13 cellular contexts compared by ENCODE assay signal in genomic region chr1:41714613-41715389, GRCh38.
DNase-seq lines count a peak whose midpoint lies in the region; ATAC-seq and TF ChIP-seq lines count a peak whose summit lies in the region.
"Had no signal": no experiment of that assay in that cellular context is flagged by ENCODE, and none has a peak within 500 bp of the region (broad histone marks: within the 10 kb centered on the region; RNA-seq: fewer than 3 reads in every experiment).

No MANE protein-coding gene starts in this region.

- no peak for ATAC-seq in activated CD4-positive, CD25-positive, alpha-beta regulatory T cell treated with anti-CD3 and anti-CD28 coated beads, Interleukin-2, amount 50 U/mL, for 24 hours
- ATAC-seq in HG03159 (IDR thresholded peaks at IDR 0.05; ENCODE audit: unreplicated experiment), result no peak
- ATAC-seq: natural killer cell treated with Interleukin-12 subunit alpha and Interleukin-12 subunit beta and Interleukin-15 and Interleukin-18, amount 100 ng/mL, for 72 hours had no signal

- H4K20me1 ChIP-seq in osteoblast (ENCODE audit: insufficient read depth, low read length), result no peaks in the 10 kb centered on the region

- H3K36me3 Mint-ChIP-seq in activated CD4-positive, alpha-beta T cell treated with anti-CD3 and anti-CD28 coated beads, Interleukin-2, amount 10 ng/mL, durations not matched to agents 7 days and 5 days (ENCODE audit: low read depth), result no peaks in the 10 kb centered on the region
- H3K36me3 Mint-ChIP-seq: natural killer cell treated with Interleukin-12 subunit alpha and Interleukin-12 subunit beta and Interleukin-15 and Interleukin-18, amount 100 ng/mL, for 72 hours had no signal

- no peaks in the 10 kb centered on the region for H3K79me2 ChIP-seq in osteoblast (ENCODE audit: insufficient read depth, low read length)

- H2AFZ ChIP-seq in osteoblast (ENCODE audit: low read length), result no peak overlapping the region

- no peaks in the 10 kb centered on the region for H3K36me3 ChIP-seq in osteoblast (ENCODE audit: insufficient read depth, low read length)
- H3K36me3 ChIP-seq: left ventricle myocardium inferior had no signal

- H3K9me3 Mint-ChIP-seq in activated CD4-positive, alpha-beta T cell treated with anti-CD3 and anti-CD28 coated beads, Interleukin-2, amount 10 ng/mL, durations not matched to agents 7 days and 5 days, result no peaks in the 10 kb centered on the region
- H3K9me3 Mint-ChIP-seq: natural killer cell treated with Interleukin-12 subunit alpha and Interleukin-12 subunit beta and Interleukin-15 and Interleukin-18, amount 100 ng/mL, for 72 hours had no signal

- peaks cover 22% of the 10 kb centered on the region for H3K4me1 ChIP-seq in osteoblast (ENCODE audit: insufficient read depth, low read length)

- H3K27ac Mint-ChIP-seq in activated CD4-positive, alpha-beta T cell treated with anti-CD3 and anti-CD28 coated beads, Interleukin-2, amount 10 ng/mL, durations not matched to agents 7 days and 5 days, result no peak overlapping the region

- CTCF ChIA-PET in activated CD4-positive, alpha-beta T cell treated with anti-CD3 and anti-CD28 coated beads, Interleukin-2, amount 10 ng/mL, durations not matched to agents 7 days and 5 days (lab: Charles Lee), result interaction anchor here (1.4 kb wide), 1 partner anchor 12 kb away, joined by 4 read pairs; no protein-coding TSS in a partner anchor

- H3K4me3 ChIP-seq in osteoblast (ENCODE audit: insufficient read depth, low read length), result no peak overlapping the region
- H3K4me3 ChIP-seq: left ventricle myocardium inferior had no signal

- DNase-seq in ELR (ENCODE audit: low read depth) (peak; percentile 18), NCI-H524 (lab: John Stamatoyannopoulos, UW) (peak; percentile 86 to 93), cerebellum (ENCODE audit: low spot score) (peak; percentile 71), osteoblast (ENCODE audit: insufficient read length, low spot score, missing footprints) (peak; percentile 61), NCI-H774 (lab: John Stamatoyannopoulos, UW) (no peak)
- DNase-seq in activated CD4-positive, alpha-beta T cell treated with anti-CD3 and anti-CD28 coated beads, Interleukin-2, amount 10 ng/mL, durations not matched to agents 7 days and 5 days, result no peak
- DNase-seq: activated CD4-positive, CD25-positive, alpha-beta regulatory T cell; activated T-cell treated with anti-CD3 and anti-CD28 coated beads for 4 hours; left ventricle myocardium inferior; NCI-H187 treated with DMSO at 0.1 percent for 48 hours had no signal

- no peak overlapping the region for H3K4me2 ChIP-seq in osteoblast (ENCODE audit: insufficient read depth, low read length)

- H3K27ac ChIP-seq in osteoblast (ENCODE audit: low read depth, low read length), result peak overlapping the region; percentile 40
- H3K27ac ChIP-seq: left ventricle myocardium inferior had no signal

- H3K9me3 ChIP-seq in osteoblast (ENCODE audit: low read depth, low read length), result no peaks in the 10 kb centered on the region
- H3K9me3 ChIP-seq: left ventricle myocardium inferior had no signal

- peaks cover 15% of the 10 kb centered on the region for H3K4me1 Mint-ChIP-seq in activated CD4-positive, alpha-beta T cell treated with anti-CD3 and anti-CD28 coated beads, Interleukin-2, amount 10 ng/mL, durations not matched to agents 7 days and 5 days

- no peak for TF ChIP-seq CTCF in osteoblast (IDR thresholded peaks at IDR 0.05; ENCODE audit: extremely low read depth, low read depth, low read length)

- no peak overlapping the region for H3K4me3 Mint-ChIP-seq in activated CD4-positive, alpha-beta T cell treated with anti-CD3 and anti-CD28 coated beads, Interleukin-2, amount 10 ng/mL, durations not matched to agents 7 days and 5 days
- H3K4me3 Mint-ChIP-seq: natural killer cell treated with Interleukin-12 subunit alpha and Interleukin-12 subunit beta and Interleukin-15 and Interleukin-18, amount 100 ng/mL, for 72 hours had no signal

- no peaks in the 10 kb centered on the region for H3K27me3 Mint-ChIP-seq in activated CD4-positive, alpha-beta T cell treated with anti-CD3 and anti-CD28 coated beads, Interleukin-2, amount 10 ng/mL, durations not matched to agents 7 days and 5 days
- H3K27me3 Mint-ChIP-seq: natural killer cell treated with Interleukin-12 subunit alpha and Interleukin-12 subunit beta and Interleukin-15 and Interleukin-18, amount 100 ng/mL, for 72 hours had no signal

- POLR2A ChIA-PET in activated CD4-positive, alpha-beta T cell treated with anti-CD3 and anti-CD28 coated beads, Interleukin-2, amount 10 ng/mL, durations not matched to agents 7 days and 5 days (lab: Charles Lee), result no interaction called here

- no peaks in the 10 kb centered on the region for H3K27me3 ChIP-seq in osteoblast (ENCODE audit: insufficient read depth, low read length)

Comparison
In these comparisons a context has a peak if more than half of its experiments do, and no peak if none do; other contexts are left out.
1. DNase-seq: peak in ELR (single experiment), NCI-H524 (2 of 2), cerebellum (single experiment) and osteoblast (single experiment); none in NCI-H774 (single experiment) and activated CD4-positive, alpha-beta T cell treated with anti-CD3 and anti-CD28 coated beads, Interleukin-2, amount 10 ng/mL, durations not matched to agents 7 days and 5 days (single experiment).